19 cellular contexts compared by ENCODE assay signal in genomic region chr19:11059511-11060358, GRCh38.
"Had no signal": no experiment of that assay in that cellular context is flagged by ENCODE, and none has a peak within 500 bp of the region (broad histone marks: within the 10 kb centered on the region; RNA-seq: fewer than 3 reads in every experiment).

No MANE protein-coding gene starts in this region.

- H3K27ac Mint-ChIP-seq: endodermal cell, progenitor cell of endocrine pancreas had no signal

- H3K27me3 ChIP-seq: gastrocnemius medialis, pancreas had no signal

- H3K4me3 ChIP-seq: coronary artery, gastrocnemius medialis, left ventricle myocardium inferior, lung, pancreas, smooth muscle cell had no signal

- H3K36me3 Mint-ChIP-seq: natural killer cell had no signal

- H3K9me3 Mint-ChIP-seq: endodermal cell, immature natural killer cell, natural killer cell, neural crest cell had no signal

- H3K4me3 Mint-ChIP-seq: endodermal cell, immature natural killer cell, natural killer cell, neural crest cell had no signal

- H3K4me1 Mint-ChIP-seq: endodermal cell, immature natural killer cell, natural killer cell had no signal

- ATAC-seq: gastrocnemius medialis, natural killer cell, pancreas had no signal

- H3K4me1 ChIP-seq: gastrocnemius medialis, left ventricle myocardium inferior, pancreas had no signal

- H3K9me3 ChIP-seq: gastrocnemius medialis, left ventricle myocardium inferior, pancreas had no signal

- H3K4me2 ChIP-seq: smooth muscle cell had no signal

- DNase-seq: effector CD4-positive, alpha-beta T cell; endodermal cell; gastrocnemius medialis; glutamatergic neuron; immature natural killer cell; left ventricle myocardium inferior; mesendoderm; natural killer cell; nucleus accumbens; right cardiac atrium; stimulated activated CD4-positive, alpha-beta T cell treated with anti-CD3 and anti-CD28 coated beads, Interleukin-2, amount 100 ng/mL, for 48 hours; stimulated activated naive CD4-positive, alpha-beta T cell treated with Interleukin-2 at 50 U/mL for 16 hours had no signal

- H3K27me3 Mint-ChIP-seq: progenitor cell of endocrine pancreas had no signal

- H3K27ac ChIP-seq: coronary artery, gastrocnemius medialis, left ventricle myocardium inferior, pancreas had no signal

- FAIRE-seq: keratinocyte, pancreas had no signal
